Comparison of ENCODE assay signal across 8 cellular contexts in the genomic region with DNA sequence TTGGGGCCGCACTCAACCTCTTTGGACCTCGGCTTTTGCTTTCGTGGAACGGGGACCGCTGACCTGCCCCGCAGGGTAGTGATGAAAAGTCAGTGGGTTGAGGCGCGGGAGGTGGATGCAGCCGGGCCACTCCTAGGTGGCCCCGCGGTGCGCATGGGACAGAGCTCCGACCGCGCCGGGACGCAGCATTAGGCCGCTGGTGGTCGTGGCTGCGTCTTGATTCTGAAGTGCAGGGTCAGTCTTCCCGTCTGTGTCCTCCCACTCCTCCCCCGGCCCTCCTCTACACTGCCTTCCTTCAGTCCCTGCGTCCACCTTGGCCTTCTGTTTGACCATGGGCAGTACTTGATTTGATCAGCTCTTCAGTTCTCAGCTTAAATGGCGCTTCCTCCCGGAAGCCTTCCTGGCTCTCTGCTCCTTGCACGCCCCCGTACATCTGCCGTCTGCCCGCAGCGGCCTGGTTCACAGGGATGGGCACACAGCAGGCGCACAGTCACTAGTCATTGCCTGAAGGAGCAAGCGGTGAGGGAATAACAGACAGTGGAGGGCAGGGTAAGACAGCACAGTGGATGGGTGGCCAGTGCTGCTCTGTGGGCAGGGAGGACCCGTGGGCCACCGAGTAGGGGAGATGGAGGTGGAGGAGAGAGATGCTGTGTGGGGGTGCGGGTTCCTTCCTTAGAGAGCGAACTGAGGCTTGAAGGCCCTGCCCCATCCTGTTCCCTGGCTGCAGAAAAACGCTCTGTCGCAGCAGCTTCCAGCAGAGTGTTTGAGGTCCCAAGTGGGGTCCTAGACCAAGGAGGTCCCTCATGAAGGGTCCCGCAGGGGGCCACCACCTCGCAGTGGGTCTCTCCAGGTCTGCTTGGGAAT. TPM values are rescaled to one million over a fixed set of nuclear protein-coding genes. Genes with fewer than 3 reads are reported as not detected.
A peak's percentile ranks its signal among the peaks of the same experiment; 100 is the strongest.
DNase-seq lines count a peak whose midpoint lies in the region; ATAC-seq and TF ChIP-seq lines count a peak whose summit lies in the region.

No MANE protein-coding gene starts in this region.

- intact Hi-C loops in activated B cell treated with CpG ODN at 0.5 μM for 24 hours (cut with micrococcal nuclease): no loop called here

- CTCF ChIA-PET in activated B cell treated with CpG ODN at 0.5 μM for 24 hours (lab: Charles Lee): no interaction called here

- ATAC-seq in activated B cell treated with CpG ODN at 0.5 μM for 24 hours (ENCODE audit: low read depth) (peak; percentile 22), naive B cell (ENCODE audit: low read depth in 2 of 2) (no peak), GM18520 (IDR thresholded peaks at IDR 0.05; ENCODE audit: unreplicated experiment) (no peak), HG03342 (IDR thresholded peaks at IDR 0.05; ENCODE audit: unreplicated experiment) (no peak), GM21825 (IDR thresholded peaks at IDR 0.05; ENCODE audit: unreplicated experiment) (no peak)

- TF ChIP-seq CTCF in AG09309 (IDR thresholded peaks at IDR 0.05; ENCODE audit: control insufficient read depth, insufficient read depth, low read depth, low read length, missing control alignments): no peak
- TF ChIP-seq CTCF in HFFc6 (IDR thresholded peaks at IDR 0.05): no peak
- TF ChIP-seq CTCF in activated B cell treated with CpG ODN at 0.5 μM for 24 hours (IDR thresholded peaks at IDR 0.05): no peak

- H3K36me3 Mint-ChIP-seq in HFFc6 (ENCODE audit: low read depth) (no peaks in the 10 kb centered on the region), activated B cell treated with CpG ODN at 0.5 μM for 24 hours (ENCODE audit: low read depth) (peaks cover 18% of the 10 kb centered on the region), naive B cell (no peaks in the 10 kb centered on the region)

- H3K27me3 Mint-ChIP-seq in HFFc6 (ENCODE audit: insufficient read depth): peaks cover 8% of the 10 kb centered on the region; the same call in 1 of the 2 replicates
- no peaks in the 10 kb centered on the region for H3K27me3 Mint-ChIP-seq in activated B cell treated with CpG ODN at 0.5 μM for 24 hours
- H3K27me3 Mint-ChIP-seq in naive B cell: no peaks in the 10 kb centered on the region

- H3K4me3 Mint-ChIP-seq in HFFc6 (peak overlapping the region; percentile 86), activated B cell treated with CpG ODN at 0.5 μM for 24 hours (peak overlapping the region; percentile 97), naive B cell (peak overlapping the region; percentile 87 to 96 (median 94))

- POLR2A ChIA-PET in activated B cell treated with CpG ODN at 0.5 μM for 24 hours (lab: Charles Lee): interaction anchor here (0.6 to 4.2 kb wide), 11 partner anchors 7 to 224 kb away, joined by 3 to 55 read pairs (median 7); a partner anchor contains a TSS

- H3K9me3 Mint-ChIP-seq in HFFc6 (no peaks in the 10 kb centered on the region), activated B cell treated with CpG ODN at 0.5 μM for 24 hours (no peaks in the 10 kb centered on the region), naive B cell (no peaks in the 10 kb centered on the region)

- H3K27ac ChIP-seq in epithelial cell of prostate: no peak overlapping the region

- DNase-seq in AG09309 (ENCODE audit: low read depth) (no peak), HFFc6 (no peak), activated B cell treated with CpG ODN at 0.5 μM for 24 hours (no peak), epithelial cell of prostate (ENCODE audit: low read depth, low spot score) (peak; percentile 22), naive B cell (no peak)

- H3K27ac Mint-ChIP-seq in HFFc6 (peak overlapping the region; percentile 64; the same call in 1 of the 2 replicates), activated B cell treated with CpG ODN at 0.5 μM for 24 hours (peak overlapping the region; percentile 80), naive B cell (peak overlapping the region; percentile 20 to 92 (median 90))

- peak overlapping the region; percentile 71 for H3K4me3 ChIP-seq in AG09309 (ENCODE audit: control insufficient read depth, low read depth, low read length)

- H3K4me1 Mint-ChIP-seq in HFFc6 (ENCODE audit: low read depth) (peaks cover 19% of the 10 kb centered on the region), activated B cell treated with CpG ODN at 0.5 μM for 24 hours (peaks cover 59% of the 10 kb centered on the region), naive B cell (peaks cover 35 to 62% (median 57%) of the 10 kb centered on the region in 3 donors)

RNA-seq across cellular contexts. Expression of a gene that starts 0.7 kb away (rescaled TPM):
- total RNA-seq in HFFc6 (2021; fragmentation: NEBNext Ultra II Directional; extraction: Animal tissue kit (Norgen Biotek cat#: 25700)): 1 to 10 TPM; 1.3 to 5.6 (median 3.7) TPM
- 56.1 and 78.6 TPM in 2 replicates for total RNA-seq in activated B cell treated with CpG ODN at 0.5 μM for 24 hours
- polyA plus RNA-seq in naive B cell (ENCODE audit: low read depth in 6 of 6): 10 to 100 TPM in 2 of 6 donors, 1 to 10 TPM in 4; 5.7 to 14.1 (median 9.5) TPM

RNA-seq across cellular contexts. Expression of a gene that starts 41.3 kb away (rescaled TPM):
- 10 to 100 TPM; 20.7 to 29.1 (median 23.8) TPM for total RNA-seq in HFFc6 (2021; fragmentation: NEBNext Ultra II Directional; extraction: Animal tissue kit (Norgen Biotek cat#: 25700))
- total RNA-seq in activated B cell treated with CpG ODN at 0.5 μM for 24 hours: 53.7 and 55.1 TPM in 2 replicates
- polyA plus RNA-seq in naive B cell (ENCODE audit: low read depth in 6 of 6): 100 to 1,000 TPM; 128 to 275 (median 191) TPM

RNA-seq across cellular contexts. Expression of a gene that starts 42.5 kb away (rescaled TPM):
- 10 to 100 TPM; 38.1 to 45.3 (median 39.1) TPM for total RNA-seq in HFFc6 (2021; fragmentation: NEBNext Ultra II Directional; extraction: Animal tissue kit (Norgen Biotek cat#: 25700))
- 48.3 and 52.0 TPM in 2 replicates for total RNA-seq in activated B cell treated with CpG ODN at 0.5 μM for 24 hours
- 10 to 100 TPM; 25.8 to 40.9 (median 37.8) TPM for polyA plus RNA-seq in naive B cell (ENCODE audit: low read depth in 6 of 6)
